Comparison of ENCODE assay signal across 8 cellular contexts in the genomic region with DNA sequence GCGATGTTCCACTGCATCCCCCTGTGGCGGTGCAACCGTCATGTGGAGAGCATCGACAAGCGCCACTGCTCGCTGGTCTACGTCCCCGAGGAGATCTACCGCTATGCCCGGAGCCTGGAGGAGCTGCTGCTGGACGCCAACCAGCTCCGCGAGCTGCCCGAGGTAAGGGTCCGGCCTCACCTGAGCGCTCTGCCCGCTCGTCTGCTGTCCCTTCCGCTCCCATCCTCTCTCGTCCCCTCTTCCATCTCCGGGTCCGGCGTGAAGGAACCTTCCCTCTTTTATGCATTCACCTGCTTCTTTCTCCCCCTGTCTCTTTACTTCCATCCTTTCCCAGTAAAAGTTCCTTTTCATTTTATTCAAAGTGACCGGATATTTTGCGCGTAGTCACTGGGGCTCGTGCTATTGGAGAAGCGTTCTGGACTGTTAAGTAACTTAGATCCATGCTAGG. TPM values are rescaled to one million over a fixed set of nuclear protein-coding genes. Genes with fewer than 3 reads are reported as not detected.
A peak's percentile ranks its signal among the peaks of the same experiment; 100 is the strongest.
DNase-seq lines count a peak whose midpoint lies in the region; ATAC-seq, FAIRE-seq and TF ChIP-seq lines count a peak whose summit lies in the region.

No MANE protein-coding gene starts in this region.

- peaks cover 13% of the 10 kb centered on the region for H3K4me1 ChIP-seq in CD8-positive, alpha-beta T cell (ENCODE audit: insufficient read depth, low read length)
- H3K4me1 ChIP-seq in lung (ENCODE audit: control insufficient read depth in 2 of 2, insufficient read depth in 2 of 2, low read length in 2 of 2) = peaks cover 5 to 8% of the 10 kb centered on the region in 2 donors

- H3K4me3 Mint-ChIP-seq in CD8-positive, alpha-beta T cell = peak overlapping the region; percentile 96
- peak overlapping the region; percentile 98 for H3K4me3 Mint-ChIP-seq in type B pancreatic cell

- H3K27ac Mint-ChIP-seq in CD8-positive, alpha-beta T cell = peak overlapping the region; percentile 7
- H3K27ac Mint-ChIP-seq in type B pancreatic cell = peak overlapping the region; percentile 87

- no peaks in the 10 kb centered on the region for H3K9me3 Mint-ChIP-seq in CD8-positive, alpha-beta T cell
- no peaks in the 10 kb centered on the region for H3K9me3 Mint-ChIP-seq in type B pancreatic cell

- no peak for TF ChIP-seq POLR2A in erythroblast (IDR thresholded peaks at IDR 0.05; ENCODE audit: low read length)

- TF ChIP-seq CTCF in CD8-positive, alpha-beta T cell (IDR thresholded peaks at IDR 0.05) = no peak
- TF ChIP-seq CTCF in bronchial epithelial cell (IDR thresholded peaks at IDR 0.05; ENCODE audit: insufficient read depth, low read length, severe bottlenecking) = no peak
- no peak for TF ChIP-seq CTCF in lung (IDR thresholded peaks at IDR 0.05; ENCODE audit: control extremely low read depth, extremely low read depth)
- no peak for TF ChIP-seq CTCF in type B pancreatic cell (conservative IDR thresholded peaks at IDR 0.05)

- intact Hi-C loops in CD8-positive, alpha-beta T cell (cut with DNase I, micrococcal nuclease) = loop anchor here (2.0 to 10.0 kb wide), 6 partner anchors 66 to 1433 kb away; a partner anchor contains a TSS

- DNase-seq in CD8-positive, alpha-beta T cell = no peak
- DNase-seq in NCI-H146 treated with DMSO at 0.1 percent for 48 hours (lab: John Stamatoyannopoulos, UW; ENCODE audit: unreplicated experiment) (peak; percentile 31), bronchial epithelial cell (ENCODE audit: low read depth) (peak; percentile 38), lung (ENCODE audit: low spot score) (no peak), type B pancreatic cell (ENCODE audit: extremely low spot score, unreplicated experiment) (no peak), SKM-1 (lab: John Stamatoyannopoulos, UW; ENCODE audit: unreplicated experiment) (no peak), erythroblast (lab: John Stamatoyannopoulos, UW) (no peak)

- H3K4me1 Mint-ChIP-seq in CD8-positive, alpha-beta T cell (ENCODE audit: low read depth) = peaks cover 27% of the 10 kb centered on the region
- H3K4me1 Mint-ChIP-seq in type B pancreatic cell (ENCODE audit: unreplicated experiment) = peaks cover 41% of the 10 kb centered on the region

- no peak overlapping the region for H3K27ac ChIP-seq in CD8-positive, alpha-beta T cell (ENCODE audit: low read depth, low read length)
- H3K27ac ChIP-seq in lung (ENCODE audit: low read depth in 1 of 2, low read length in 1 of 2) = peak overlapping the region; percentile 59 to 67

- H3K27me3 Mint-ChIP-seq in CD8-positive, alpha-beta T cell (ENCODE audit: low read depth) = peaks cover 19% of the 10 kb centered on the region
- peaks cover 14% of the 10 kb centered on the region for H3K27me3 Mint-ChIP-seq in type B pancreatic cell

- no peak for ATAC-seq in CD8-positive, alpha-beta T cell
- peak; percentile 32 for ATAC-seq in GM21723 (IDR thresholded peaks at IDR 0.05; ENCODE audit: unreplicated experiment)
- ATAC-seq in lung (ENCODE audit: insufficient read depth, low FRiP score) = peak; percentile 2

- no peak for FAIRE-seq in bronchial epithelial cell (lab: Jason Lieb, UNC)

- CTCF ChIA-PET in CD8-positive, alpha-beta T cell (lab: Charles Lee) = interaction anchor here (0.8 to 1.5 kb wide), 2 partner anchors 67 to 70 kb away, joined by 3 to 6 read pairs; no protein-coding TSS in a partner anchor

- no peaks in the 10 kb centered on the region for H3K9me3 ChIP-seq in CD8-positive, alpha-beta T cell (ENCODE audit: low read length)
- H3K9me3 ChIP-seq in lung (ENCODE audit: control insufficient read depth in 2 of 2, insufficient read depth in 1 of 2, low read length in 1 of 2) = no peaks in the 10 kb centered on the region

- H3K36me3 Mint-ChIP-seq in CD8-positive, alpha-beta T cell = peaks cover 10% of the 10 kb centered on the region
- peaks cover 4% of the 10 kb centered on the region for H3K36me3 Mint-ChIP-seq in type B pancreatic cell

- POLR2A ChIA-PET in CD8-positive, alpha-beta T cell (lab: Charles Lee) = interaction anchor here (1.2 to 1.4 kb wide), 2 partner anchors 9 to 143 kb away, joined by 4 to 5 read pairs; no protein-coding TSS in a partner anchor

- peak overlapping the region; percentile 88 for H3K4me3 ChIP-seq in CD8-positive, alpha-beta T cell (ENCODE audit: low read depth, low read length)
- H3K4me3 ChIP-seq in bronchial epithelial cell (ENCODE audit: low read depth, low read length) (peak overlapping the region; percentile 70), lung (peak overlapping the region; percentile 66)

- H3K36me3 ChIP-seq in CD8-positive, alpha-beta T cell (ENCODE audit: insufficient read depth, low read length) = no peaks in the 10 kb centered on the region
- H3K36me3 ChIP-seq in bronchial epithelial cell (ENCODE audit: control insufficient read depth, insufficient read depth, low read length) (no peaks in the 10 kb centered on the region), lung (ENCODE audit: control insufficient read depth in 2 of 2, insufficient read depth in 2 of 2, low read length in 2 of 2) (no peaks in the 10 kb centered on the region)

- no peaks in the 10 kb centered on the region for H3K27me3 ChIP-seq in CD8-positive, alpha-beta T cell (ENCODE audit: insufficient read depth, low read length)
- H3K27me3 ChIP-seq in bronchial epithelial cell (ENCODE audit: control insufficient read depth, insufficient read depth, low read length) (no peaks in the 10 kb centered on the region), lung (ENCODE audit: control insufficient read depth, insufficient read depth) (no peaks in the 10 kb centered on the region)

- 0% methylated on average over 28 of the region's 28 CpGs for WGBS in lung, 2 donors

RNA-seq across cellular contexts. Expression of a gene that starts 0.5 kb away (rescaled TPM):
- under 1 TPM; 0.47 to 0.87 TPM for total RNA-seq in CD8-positive, alpha-beta T cell
- total RNA-seq in bronchial epithelial cell (19.7 and 22.9 TPM in 2 replicates), lung (10 to 100 TPM; 11.0 to 19.9 TPM), type B pancreatic cell (ENCODE audit: low replicate concordance) (28.9 and 60.0 TPM in 2 replicates)
- 1 to 10 TPM; 4.8 to 8.9 TPM for polyA plus RNA-seq in lung

Comparison
In these comparisons a context has a peak if more than half of its experiments do, and no peak if none do; other contexts are left out.
1. DNase-seq: peak in NCI-H146 treated with DMSO at 0.1 percent for 48 hours (single experiment) and bronchial epithelial cell (single experiment); none in CD8-positive, alpha-beta T cell (0 of 7), lung (single experiment), type B pancreatic cell (single experiment), SKM-1 (single experiment) and erythroblast (0 of 2).
2. RNA of a gene that starts 0.5 kb away (total RNA-seq): 28.9 to 60.0 TPM in type B pancreatic cell, 11.0 to 19.9 TPM in lung and 19.7 to 22.9 TPM in bronchial epithelial cell; 0.47 to 0.87 TPM in CD8-positive, alpha-beta T cell; every median in the first group is over 4 times any median in the second.
3. Peak in every context shown above with its lines, with median percentiles within 50 percentile points of each other: H3K4me3 ChIP-seq.